ENCODE assay signal across 8 cellular contexts in genomic region chr12:49740930-49741881, GRCh38. TPM values are rescaled to one million over a fixed set of nuclear protein-coding genes. Genes with fewer than 3 reads are reported as not detected.
A peak's percentile ranks its signal among the peaks of the same experiment; 100 is the strongest.
DNase-seq lines count a peak whose midpoint lies in the region; ATAC-seq and TF ChIP-seq lines count a peak whose summit lies in the region.

A gene with protein sequence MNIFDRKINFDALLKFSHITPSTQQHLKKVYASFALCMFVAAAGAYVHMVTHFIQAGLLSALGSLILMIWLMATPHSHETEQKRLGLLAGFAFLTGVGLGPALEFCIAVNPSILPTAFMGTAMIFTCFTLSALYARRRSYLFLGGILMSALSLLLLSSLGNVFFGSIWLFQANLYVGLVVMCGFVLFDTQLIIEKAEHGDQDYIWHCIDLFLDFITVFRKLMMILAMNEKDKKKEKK (plus strand): TSS chr12:49741557. CDS start chr12:49752494, 10,937 bp downstream.

- peaks cover 19 to 28% of the 10 kb centered on the region in 2 donors for H3K36me3 Mint-ChIP-seq in activated T-cell treated with anti-CD3 and anti-CD28 coated beads, Interleukin-2, amount 50 U/mL, for 72 hours (ENCODE audit: insufficient read depth in 2 of 2)
- H3K36me3 Mint-ChIP-seq in stimulated activated effector memory CD8-positive, alpha-beta T cell treated with anti-CD3 and anti-CD28 coated beads, Interleukin-12 subunit alpha, Interleukin-12 subunit beta, amount 100 ng/mL, for 72 hours, result peaks cover 54% of the 10 kb centered on the region

- DNase-seq in DMS79 (lab: John Stamatoyannopoulos, UW), result peak; percentile 99
- peak; percentile 98 to 100 (median 99) for DNase-seq in Peyer's patch
- DNase-seq in activated T-cell treated with anti-CD3 and anti-CD28 coated beads, Interleukin-2, amount 50 U/mL, for 72 hours, result peak; percentile 98 to 100
- DNase-seq in esophagus muscularis mucosa (ENCODE audit: extremely low spot score), result peak; percentile 100
- DNase-seq in myocyte (ENCODE audit: low read depth), result peak; percentile 100
- peak; percentile 93 to 99 for DNase-seq in stimulated activated effector memory CD8-positive, alpha-beta T cell treated with anti-CD3 and anti-CD28 coated beads, Interleukin-12 subunit alpha, Interleukin-12 subunit beta, amount 100 ng/mL, for 72 hours (ENCODE audit: low spot score in 2 of 2)

- H2AFZ ChIP-seq in KMS-11 (ENCODE audit: low read depth), result peak within 1 kb of the TSS; percentile 84

- H3K27ac ChIP-seq in KMS-11, result peak within 1 kb of the TSS; percentile 91
- H3K27ac ChIP-seq in Peyer's patch, result peak within 1 kb of the TSS; percentile 92 to 99 (median 95)
- H3K27ac ChIP-seq in esophagus muscularis mucosa (replicated peaks in 1 of 4), result peak within 1 kb of the TSS; percentile 92 to 98 (median 97)

- TF ChIP-seq CTCF in KMS-11 (conservative IDR thresholded peaks at IDR 0.05; ENCODE audit: low read depth, low read length) (peak; percentile 91), Peyer's patch (IDR thresholded peaks at IDR 0.05) (peak; percentile 95 to 99 (median 98)), esophagus muscularis mucosa (IDR thresholded peaks at IDR 0.05) (peak; percentile 97 to 99 (median 97))

- H3K4me3 ChIP-seq in KMS-11 (IDR thresholded peaks at IDR 0.05; ENCODE audit: insufficient read depth, low read depth, low read length), result peak within 1 kb of the TSS; percentile 33
- peak within 1 kb of the TSS; percentile 64 to 76 (median 70) for H3K4me3 ChIP-seq in Peyer's patch
- peak within 1 kb of the TSS; percentile 60 to 90 (median 79) for H3K4me3 ChIP-seq in esophagus muscularis mucosa

- no peaks in the 10 kb centered on the region for H3K9me3 Mint-ChIP-seq in activated T-cell treated with anti-CD3 and anti-CD28 coated beads, Interleukin-2, amount 50 U/mL, for 72 hours
- H3K9me3 Mint-ChIP-seq in stimulated activated effector memory CD8-positive, alpha-beta T cell treated with anti-CD3 and anti-CD28 coated beads, Interleukin-12 subunit alpha, Interleukin-12 subunit beta, amount 100 ng/mL, for 72 hours, result no peaks in the 10 kb centered on the region

- ATAC-seq in GM21723 (IDR thresholded peaks at IDR 0.05; ENCODE audit: unreplicated experiment), result peak; percentile 96
- peak; percentile 88 to 89 for ATAC-seq in activated T-cell treated with anti-CD3 and anti-CD28 coated beads, Interleukin-2, amount 50 U/mL, for 72 hours (replicated peaks in 1 of 2)
- peak; percentile 94 for ATAC-seq in stimulated activated effector memory CD8-positive, alpha-beta T cell treated with anti-CD3 and anti-CD28 coated beads, Interleukin-12 subunit alpha, Interleukin-12 subunit beta, amount 100 ng/mL, for 72 hours

- H4K20me1 ChIP-seq in KMS-11 (ENCODE audit: insufficient read depth), result peaks cover 33% of the 10 kb centered on the region

- TF ChIP-seq POLR2A in Peyer's patch (IDR thresholded peaks at IDR 0.05), result peak; percentile 99 to 100
- TF ChIP-seq POLR2A in esophagus muscularis mucosa (IDR thresholded peaks at IDR 0.05; ENCODE audit: low read depth), result peak; percentile 98

- no peaks in the 10 kb centered on the region for H3K27me3 ChIP-seq in KMS-11 (ENCODE audit: insufficient read depth, low read depth)
- no peaks in the 10 kb centered on the region for H3K27me3 ChIP-seq in Peyer's patch
- no peaks in the 10 kb centered on the region for H3K27me3 ChIP-seq in esophagus muscularis mucosa

- no peaks in the 10 kb centered on the region for H3K36me3 ChIP-seq in KMS-11 (ENCODE audit: insufficient read depth)
- H3K36me3 ChIP-seq in Peyer's patch, result no peaks in the 10 kb centered on the region
- H3K36me3 ChIP-seq in esophagus muscularis mucosa, result peaks cover 0 to 3% (median 2%) of the 10 kb centered on the region in 4 donors

- peaks cover 31% of the 10 kb centered on the region for H3K4me1 ChIP-seq in KMS-11 (ENCODE audit: low read depth, poor library complexity, severe bottlenecking)
- H3K4me1 ChIP-seq in Peyer's patch, result peaks cover 0 to 37% (median 13%) of the 10 kb centered on the region in 4 donors
- peaks cover 30 to 46% (median 43%) of the 10 kb centered on the region in 4 donors for H3K4me1 ChIP-seq in esophagus muscularis mucosa

- intact Hi-C loops in esophagus muscularis mucosa (cut with DNase I), result no loop called here

- peak within 1 kb of the TSS; percentile 95 for H3K27ac Mint-ChIP-seq in activated T-cell treated with anti-CD3 and anti-CD28 coated beads, Interleukin-2, amount 50 U/mL, for 72 hours
- H3K27ac Mint-ChIP-seq in stimulated activated effector memory CD8-positive, alpha-beta T cell treated with anti-CD3 and anti-CD28 coated beads, Interleukin-12 subunit alpha, Interleukin-12 subunit beta, amount 100 ng/mL, for 72 hours, result peak within 1 kb of the TSS; percentile 99

- TF ChIP-seq EP300 in esophagus muscularis mucosa (IDR thresholded peaks at IDR 0.05), result no peak

- no peaks in the 10 kb centered on the region for H3K9me3 ChIP-seq in Peyer's patch
- H3K9me3 ChIP-seq in esophagus muscularis mucosa, result no peaks in the 10 kb centered on the region

- peaks cover 43% of the 10 kb centered on the region for H3K4me1 Mint-ChIP-seq in activated T-cell treated with anti-CD3 and anti-CD28 coated beads, Interleukin-2, amount 50 U/mL, for 72 hours (ENCODE audit: low read depth)
- H3K4me1 Mint-ChIP-seq in stimulated activated effector memory CD8-positive, alpha-beta T cell treated with anti-CD3 and anti-CD28 coated beads, Interleukin-12 subunit alpha, Interleukin-12 subunit beta, amount 100 ng/mL, for 72 hours, result peaks cover 46% of the 10 kb centered on the region

- H3K4me2 ChIP-seq in KMS-11, result peak within 1 kb of the TSS; percentile 84

- H3K9ac ChIP-seq in KMS-11, result peak within 1 kb of the TSS; percentile 88

- H3K79me2 ChIP-seq in KMS-11 (ENCODE audit: insufficient read depth, low read depth), result peaks cover 44% of the 10 kb centered on the region

- 9% methylated on average over 28 of the region's 50 CpGs for WGBS in esophagus muscularis mucosa

- H3K27me3 Mint-ChIP-seq in activated T-cell treated with anti-CD3 and anti-CD28 coated beads, Interleukin-2, amount 50 U/mL, for 72 hours (ENCODE audit: low read depth), result no peaks in the 10 kb centered on the region

- peak within 1 kb of the TSS; percentile 88 to 89 for H3K4me3 Mint-ChIP-seq in activated T-cell treated with anti-CD3 and anti-CD28 coated beads, Interleukin-2, amount 50 U/mL, for 72 hours
- H3K4me3 Mint-ChIP-seq in stimulated activated effector memory CD8-positive, alpha-beta T cell treated with anti-CD3 and anti-CD28 coated beads, Interleukin-12 subunit alpha, Interleukin-12 subunit beta, amount 100 ng/mL, for 72 hours, result peak within 1 kb of the TSS; percentile 85

RNA-seq across cellular contexts. Expression of the gene that starts here (rescaled TPM):
- total RNA-seq in Peyer's patch (1,000 to 10,000 TPM in 1 of 4 donors, 100 to 1,000 TPM in 3; 104 to 1,479 (median 689) TPM), esophagus muscularis mucosa (100 to 1,000 TPM; 228 to 395 (median 322) TPM), myocyte (315 and 361 TPM in 2 replicates)
- total RNA-seq in activated T-cell treated with anti-CD3 and anti-CD28 coated beads, Interleukin-2, amount 50 U/mL, for 72 hours, result 100 to 1,000 TPM; 755 to 785 TPM
- polyA plus RNA-seq in myocyte (2012), result 322 TPM

Comparison
In these comparisons a context has a peak if more than half of its experiments do, and no peak if none do; other contexts are left out.
1. Peak in every context shown above with its lines: DNase-seq, ATAC-seq, H3K4me3 ChIP-seq and H3K27ac ChIP-seq.